ENCODE assay signal across 8 cellular contexts in the genomic region with DNA sequence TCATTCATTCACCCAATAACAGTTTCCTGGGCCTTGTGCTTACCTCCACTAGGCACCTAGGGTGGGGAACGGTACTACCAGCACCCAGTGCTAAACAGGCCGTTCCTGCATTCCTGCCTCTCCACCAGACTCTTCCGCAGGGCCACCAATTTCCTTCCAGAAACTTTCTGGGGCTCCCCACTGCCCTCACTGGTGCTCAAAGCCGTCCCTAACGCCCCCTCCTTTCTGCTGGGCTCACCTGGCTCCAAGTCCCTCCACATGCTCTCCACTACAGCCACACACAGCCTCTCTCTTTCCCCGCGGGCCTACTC. TPM values are rescaled to one million over a fixed set of nuclear protein-coding genes. Genes with fewer than 3 reads are reported as not detected.
DNase-seq lines count a peak whose midpoint lies in the region; ATAC-seq and TF ChIP-seq lines count a peak whose summit lies in the region.

No MANE protein-coding gene starts in this region.

- H3K36me3 Mint-ChIP-seq in activated CD8-positive, alpha-beta memory T cell treated with anti-CD3 and anti-CD28 coated beads, Interleukin-2, amount 10 ng/mL, durations not matched to agents 7 days and 5 days = peaks cover 54% of the 10 kb centered on the region
- H3K36me3 Mint-ChIP-seq in activated naive CD8-positive, alpha-beta T cell treated with anti-CD3 and anti-CD28 coated beads for 36 hours = peaks cover 70% of the 10 kb centered on the region

- intact Hi-C loops in thyroid gland (cut with DNase I) = loop anchor here (5.0 kb wide), 1 partner anchor 62 kb away; no protein-coding TSS in a partner anchor

- CTCF ChIA-PET in activated CD8-positive, alpha-beta memory T cell treated with anti-CD3 and anti-CD28 coated beads, Interleukin-2, amount 10 ng/mL, durations not matched to agents 7 days and 5 days (lab: Charles Lee) = interaction anchor here (1.2 to 5.2 kb wide), 6 partner anchors 15 to 196 kb away, joined by 3 to 44 read pairs (median 8); no protein-coding TSS in a partner anchor

- no peaks in the 10 kb centered on the region for H3K27me3 Mint-ChIP-seq in activated CD8-positive, alpha-beta memory T cell treated with anti-CD3 and anti-CD28 coated beads, Interleukin-2, amount 10 ng/mL, durations not matched to agents 7 days and 5 days
- no peaks in the 10 kb centered on the region for H3K27me3 Mint-ChIP-seq in activated naive CD8-positive, alpha-beta T cell treated with anti-CD3 and anti-CD28 coated beads for 36 hours

- no peak for TF ChIP-seq POLR2A in thyroid gland (IDR thresholded peaks at IDR 0.05)

- H3K4me3 ChIP-seq in thyroid gland (replicated peaks in 1 of 3) = peak overlapping the region in 1 of 3 donors; percentile 59

- ATAC-seq in activated CD8-positive, alpha-beta memory T cell treated with anti-CD3 and anti-CD28 coated beads, Interleukin-2, amount 10 ng/mL, durations not matched to agents 7 days and 5 days = no peak
- ATAC-seq in GM19397 (IDR thresholded peaks at IDR 0.05; ENCODE audit: unreplicated experiment) = no peak
- no peak for ATAC-seq in HG03439 (IDR thresholded peaks at IDR 0.05; ENCODE audit: unreplicated experiment)

- TF ChIP-seq CTCF in thyroid gland (IDR thresholded peaks at IDR 0.05) = no peak

- DNase-seq in activated CD8-positive, alpha-beta memory T cell treated with anti-CD3 and anti-CD28 coated beads, Interleukin-2, amount 10 ng/mL, durations not matched to agents 7 days and 5 days = no peak
- no peak for DNase-seq in activated CD8-positive, alpha-beta memory T cell treated with anti-CD3 and anti-CD28 coated beads for 24 hours
- no peak for DNase-seq in activated naive CD8-positive, alpha-beta T cell treated with anti-CD3 and anti-CD28 coated beads for 36 hours
- DNase-seq in thyroid gland (no peak), superior temporal gyrus (ENCODE audit: extremely low spot score) (no peak)

- H3K27ac ChIP-seq in layer of hippocampus (ENCODE audit: low read depth, low read length) (peak overlapping the region; percentile 86), thyroid gland (peak overlapping the region; percentile 87 to 92 (median 88))

- H3K9me3 Mint-ChIP-seq in activated CD8-positive, alpha-beta memory T cell treated with anti-CD3 and anti-CD28 coated beads, Interleukin-2, amount 10 ng/mL, durations not matched to agents 7 days and 5 days (ENCODE audit: low read depth) = no peaks in the 10 kb centered on the region
- no peaks in the 10 kb centered on the region for H3K9me3 Mint-ChIP-seq in activated naive CD8-positive, alpha-beta T cell treated with anti-CD3 and anti-CD28 coated beads for 36 hours

- no peaks in the 10 kb centered on the region for H3K9me3 ChIP-seq in thyroid gland

- peaks cover 5 to 6% of the 10 kb centered on the region in 2 donors for H3K4me1 ChIP-seq in thyroid gland

- 64 to 70% methylated on average over 7 of the region's 7 CpGs for WGBS in thyroid gland, 2 donors

- H3K27me3 ChIP-seq in layer of hippocampus (ENCODE audit: control insufficient read depth, insufficient read depth, low read length) (no peaks in the 10 kb centered on the region), thyroid gland (no peaks in the 10 kb centered on the region)

- peak overlapping the region; percentile 93 for H3K27ac Mint-ChIP-seq in activated CD8-positive, alpha-beta memory T cell treated with anti-CD3 and anti-CD28 coated beads, Interleukin-2, amount 10 ng/mL, durations not matched to agents 7 days and 5 days
- H3K27ac Mint-ChIP-seq in activated naive CD8-positive, alpha-beta T cell treated with anti-CD3 and anti-CD28 coated beads for 36 hours = peak overlapping the region; percentile 93

- H3K4me1 Mint-ChIP-seq in activated CD8-positive, alpha-beta memory T cell treated with anti-CD3 and anti-CD28 coated beads, Interleukin-2, amount 10 ng/mL, durations not matched to agents 7 days and 5 days = peaks cover 72% of the 10 kb centered on the region
- peaks cover 74% of the 10 kb centered on the region for H3K4me1 Mint-ChIP-seq in activated naive CD8-positive, alpha-beta T cell treated with anti-CD3 and anti-CD28 coated beads for 36 hours

- peak overlapping the region; percentile 90 for H3K4me3 Mint-ChIP-seq in activated CD8-positive, alpha-beta memory T cell treated with anti-CD3 and anti-CD28 coated beads, Interleukin-2, amount 10 ng/mL, durations not matched to agents 7 days and 5 days
- H3K4me3 Mint-ChIP-seq in activated naive CD8-positive, alpha-beta T cell treated with anti-CD3 and anti-CD28 coated beads for 36 hours = peak overlapping the region; percentile 83

- no peaks in the 10 kb centered on the region for H3K36me3 ChIP-seq in thyroid gland

RNA-seq across cellular contexts. Expression of a gene that starts 1.4 kb away (rescaled TPM):
- total RNA-seq in activated CD8-positive, alpha-beta memory T cell treated with anti-CD3 and anti-CD28 coated beads, Interleukin-2, amount 10 ng/mL, durations not matched to agents 7 days and 5 days = 100 to 1,000 TPM; 246 to 254 TPM
- total RNA-seq in activated naive CD8-positive, alpha-beta T cell treated with anti-CD3 and anti-CD28 coated beads for 36 hours = 100 to 1,000 TPM; 216 to 226 TPM
- 10 to 100 TPM; 10.8 to 24.1 (median 13.1) TPM for total RNA-seq in thyroid gland

RNA-seq across cellular contexts. Expression of a gene that starts 32.9 kb away (rescaled TPM):
- 10 to 100 TPM; 53.6 to 58.9 TPM for total RNA-seq in activated CD8-positive, alpha-beta memory T cell treated with anti-CD3 and anti-CD28 coated beads, Interleukin-2, amount 10 ng/mL, durations not matched to agents 7 days and 5 days
- 10 to 100 TPM; 69.0 to 69.3 TPM for total RNA-seq in activated naive CD8-positive, alpha-beta T cell treated with anti-CD3 and anti-CD28 coated beads for 36 hours
- 10 to 100 TPM; 34.8 to 38.6 (median 36.5) TPM for total RNA-seq in thyroid gland

RNA-seq across cellular contexts. Expression of a gene that starts 51.0 kb away (rescaled TPM):
- 100 to 1,000 TPM in 1 of 2 experiments, 10 to 100 TPM in 1; 59.6 to 114 TPM for total RNA-seq in activated CD8-positive, alpha-beta memory T cell treated with anti-CD3 and anti-CD28 coated beads, Interleukin-2, amount 10 ng/mL, durations not matched to agents 7 days and 5 days
- total RNA-seq in activated naive CD8-positive, alpha-beta T cell treated with anti-CD3 and anti-CD28 coated beads for 36 hours = 100 to 1,000 TPM; 169 to 170 TPM
- 1 to 10 TPM; 5.7 to 7.8 (median 6.6) TPM for total RNA-seq in thyroid gland

Comparison
In these comparisons a context has a peak if more than half of its experiments do, and no peak if none do; other contexts are left out.
1. RNA of a gene that starts 1.4 kb away (total RNA-seq): 246 to 254 TPM in activated CD8-positive, alpha-beta memory T cell treated with anti-CD3 and anti-CD28 coated beads, Interleukin-2, amount 10 ng/mL, durations not matched to agents 7 days and 5 days and 216 to 226 TPM in activated naive CD8-positive, alpha-beta T cell treated with anti-CD3 and anti-CD28 coated beads for 36 hours; 10.8 to 24.1 TPM in thyroid gland; every median in the first group is over 4 times any median in the second.
2. RNA of a gene that starts 51.0 kb away (total RNA-seq): 169 to 170 TPM in activated naive CD8-positive, alpha-beta T cell treated with anti-CD3 and anti-CD28 coated beads for 36 hours and 59.6 to 114 TPM in activated CD8-positive, alpha-beta memory T cell treated with anti-CD3 and anti-CD28 coated beads, Interleukin-2, amount 10 ng/mL, durations not matched to agents 7 days and 5 days; 5.7 to 7.8 TPM in thyroid gland; every median in the first group is over 4 times any median in the second.